In genomic region chr5:108381955-108382783, GRCh38 we compare ENCODE assay signal across 1 cellular context.
TF ChIP-seq lines count a peak whose summit lies in the region.

TSS of gene FBXL17 (minus strand) at chr5:108382098.

TF ChIP-seq in HepG2, 621 proteins besides CTCF, POLR2A, EP300 and RAD21 (continued from another document and continues in another):
- TF ChIP-seq ATF6 (CRISPR knock-in tag; conservative IDR thresholded peaks at IDR 0.05) (0 out of 2 replicates have a peak, but pooled peaks have one; percentile 83), SMC3 (IDR thresholded peaks at IDR 0.05; ENCODE audit: low read length) (no peak), TSC22D2 (CRISPR knock-in tag; IDR thresholded peaks at IDR 0.05; ENCODE audit: borderline replicate concordance) (peak; percentile 90; the same call in 1 of the 2 replicates), ZMYM3 (CRISPR knock-in tag; IDR thresholded peaks at IDR 0.05) (no peak), HINFP (CRISPR knock-in tag; IDR thresholded peaks at IDR 0.05; ENCODE audit: low read depth) (peak; percentile 58; the same call in 1 of the 2 replicates), ZNF510 (CRISPR knock-in tag; IDR thresholded peaks at IDR 0.05; ENCODE audit: low read depth) (peak; percentile 44; the same call in 1 of the 2 replicates), ZNF614 (CRISPR knock-in tag; IDR thresholded peaks at IDR 0.05; ENCODE audit: borderline replicate concordance) (peak; percentile 32; the same call in 1 of the 2 replicates), YEATS4 (CRISPR knock-in tag; IDR thresholded peaks at IDR 0.05; ENCODE audit: borderline replicate concordance) (peak; percentile 76), CENPX (CRISPR knock-in tag; IDR thresholded peaks at IDR 0.05) (no peak), ZNF501 (CRISPR knock-in tag; IDR thresholded peaks at IDR 0.05) (peak; percentile 56), ZNF318 (CRISPR knock-in tag; IDR thresholded peaks at IDR 0.05) (peak; percentile 88; the same call in 1 of the 2 replicates), ZBTB42 (CRISPR knock-in tag; IDR thresholded peaks at IDR 0.05) (peak; percentile 94), GZF1 (CRISPR knock-in tag; IDR thresholded peaks at IDR 0.05) (no peak), ZSCAN12 (CRISPR knock-in tag; IDR thresholded peaks at IDR 0.05) (peak; percentile 96), TRAFD1 (CRISPR knock-in tag; IDR thresholded peaks at IDR 0.05; ENCODE audit: borderline replicate concordance) (no peak), KAT7 (CRISPR knock-in tag; IDR thresholded peaks at IDR 0.05; ENCODE audit: borderline replicate concordance) (peak; percentile 89; the same call in 1 of the 2 replicates), RARA (CRISPR knock-in tag; IDR thresholded peaks at IDR 0.05) (peak; percentile 52), SKIL (CRISPR knock-in tag; IDR thresholded peaks at IDR 0.05; ENCODE audit: borderline replicate concordance) (peak; percentile 75), KDM6A (CRISPR knock-in tag; IDR thresholded peaks at IDR 0.05; ENCODE audit: low read depth) (0 out of 2 replicates have a peak, but pooled peaks have one; percentile 25), ZNF138 (CRISPR knock-in tag; IDR thresholded peaks at IDR 0.05; ENCODE audit: low read depth) (peak; percentile 37; the same call in 1 of the 2 replicates), ZNF350 (CRISPR knock-in tag; IDR thresholded peaks at IDR 0.05; ENCODE audit: borderline replicate concordance, low read depth) (peak; percentile 88), GTF3A (CRISPR knock-in tag; conservative IDR thresholded peaks at IDR 0.05) (no peak), PHF21A (CRISPR knock-in tag; IDR thresholded peaks at IDR 0.05) (peak; percentile 78), CHD4 (IDR thresholded peaks at IDR 0.05; ENCODE audit: borderline replicate concordance, low read length) (no peak), RFX3 (CRISPR knock-in tag; IDR thresholded peaks at IDR 0.05) (peak; percentile 30; the same call in 1 of the 2 replicates), SMAD9 (CRISPR knock-in tag; IDR thresholded peaks at IDR 0.05) (peak; percentile 93; the same call in 1 of the 2 replicates), DMTF1 (CRISPR knock-in tag; IDR thresholded peaks at IDR 0.05) (no peak), HMGXB3 (CRISPR knock-in tag; IDR thresholded peaks at IDR 0.05; ENCODE audit: borderline replicate concordance) (peak; percentile 97), TBX2 (CRISPR knock-in tag; IDR thresholded peaks at IDR 0.05; ENCODE audit: borderline replicate concordance) (peak; percentile 77), SUZ12 (IDR thresholded peaks at IDR 0.05; ENCODE audit: low read depth, low read length) (no peak), ZNF841 (CRISPR knock-in tag; IDR thresholded peaks at IDR 0.05; ENCODE audit: borderline replicate concordance) (peak; percentile 67; the same call in 1 of the 2 replicates), FOXA3 (CRISPR knock-in tag; IDR thresholded peaks at IDR 0.05) (peak; percentile 45), REXO4 (CRISPR knock-in tag; IDR thresholded peaks at IDR 0.05; ENCODE audit: borderline replicate concordance) (0 out of 2 replicates have a peak, but pooled peaks have one; percentile 12), KDM5B (CRISPR knock-in tag; IDR thresholded peaks at IDR 0.05; ENCODE audit: borderline replicate concordance) (peak; percentile 95), ZMAT5 (CRISPR knock-in tag; IDR thresholded peaks at IDR 0.05; ENCODE audit: borderline replicate concordance, low read depth) (no peak)
